ENCODE assay signal across 16 cellular contexts in the genomic region with DNA sequence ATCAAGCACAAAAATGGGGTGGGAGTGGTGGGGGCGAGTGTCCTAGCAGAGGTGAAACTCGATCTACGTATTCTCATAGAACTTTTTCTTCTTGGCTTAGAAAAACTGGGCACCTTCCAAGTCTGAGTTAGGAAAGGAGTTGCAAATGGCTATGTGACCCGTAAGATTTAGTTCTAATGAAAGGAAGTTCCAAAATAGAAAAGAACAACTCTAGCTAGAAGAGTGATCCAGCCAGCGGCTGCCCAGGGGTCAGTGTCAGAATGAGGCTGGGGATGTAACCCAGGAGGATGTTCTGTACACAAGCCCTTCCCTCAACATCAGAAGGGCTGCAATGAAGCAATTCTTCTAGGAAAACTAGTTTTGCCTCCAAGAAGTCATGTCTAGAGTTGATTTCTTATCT. TPM values are rescaled to one million over a fixed set of nuclear protein-coding genes. Genes with fewer than 3 reads are reported as not detected.
DNase-seq lines count a peak whose midpoint lies in the region; ATAC-seq and TF ChIP-seq lines count a peak whose summit lies in the region.
"Had no signal": no experiment of that assay in that cellular context is flagged by ENCODE, and none has a peak within 500 bp of the region (broad histone marks: within the 10 kb centered on the region; RNA-seq: fewer than 3 reads in every experiment).

No MANE protein-coding gene starts in this region.

- 62 to 69% methylated on average over 5 of the region's 5 CpGs for WGBS in body of pancreas, 2 donors
- 13 to 17% methylated on average over 5 of the region's 5 CpGs for WGBS in tibial nerve, 2 donors

- H3K27me3 ChIP-seq in body of pancreas (no peaks in the 10 kb centered on the region), tibial nerve (no peaks in the 10 kb centered on the region)
- H3K27me3 ChIP-seq: pancreas had no signal

- H3K9me3 ChIP-seq in body of pancreas (no peaks in the 10 kb centered on the region), tibial nerve (no peaks in the 10 kb centered on the region)
- H3K9me3 ChIP-seq: pancreas had no signal

- intact Hi-C loops in body of pancreas (cut with DNase I) (no loop called here), left cardiac atrium (cut with DNase I) (no loop called here)

- TF ChIP-seq POLR2A in body of pancreas (IDR thresholded peaks at IDR 0.05) (no peak), tibial nerve (IDR thresholded peaks at IDR 0.05) (no peak)

- DNase-seq in body of pancreas (peak in 2 of 4 donors; percentile 29 to 31), left cardiac atrium (no peak), pons (ENCODE audit: low spot score) (peak; percentile 29), tibial nerve (ENCODE audit: low spot score in 2 of 2) (peak in 1 of 2 donors; percentile 49), OCI-M2 (lab: John Stamatoyannopoulos, UW; ENCODE audit: unreplicated experiment) (no peak), omental fat pad (ENCODE audit: low spot score) (no peak)
- DNase-seq: activated CD4-positive, alpha-beta T cell treated with anti-CD3 and anti-CD28 coated beads, Interleukin-2, amount 50 U/mL, for 1 hour; activated effector memory CD4-positive, alpha-beta T cell treated with anti-CD3 and anti-CD28 coated beads, Interleukin-2, amount 50 U/mL, for 16 hours; central memory CD4-positive, alpha-beta T cell; DND-41; glutamatergic neuron; naive thymus-derived CD4-positive, alpha-beta T cell; NCI-H510A treated with DMSO at 0.1 percent for 48 hours; pancreas had no signal

- H3K27ac ChIP-seq in body of pancreas = peak overlapping the region in 1 of 4 donors; percentile 6
- H3K27ac ChIP-seq in tibial nerve = peak overlapping the region in 3 of 4 donors; percentile 46 to 84 (median 72)
- H3K27ac ChIP-seq: pancreas had no signal

- peak; percentile 69 to 70 for TF ChIP-seq EP300 in tibial nerve (IDR thresholded peaks at IDR 0.05)

- H3K36me3 ChIP-seq in body of pancreas (replicated peaks in 1 of 2; ENCODE audit: insufficient read depth in 1 of 2, low read depth in 2 of 2) (no peaks in the 10 kb centered on the region), tibial nerve (peaks cover 0 to 8% (median 0%) of the 10 kb centered on the region in 3 donors)
- H3K36me3 ChIP-seq: pancreas had no signal

- ATAC-seq in body of pancreas (peak; percentile 19), left cardiac atrium (peak; percentile 28 to 47), GM21367 (IDR thresholded peaks at IDR 0.05; ENCODE audit: unreplicated experiment) (no peak), omental fat pad (ENCODE audit: low FRiP score) (no peak), GM18502 (IDR thresholded peaks at IDR 0.05; ENCODE audit: poor library complexity, unreplicated experiment) (no peak)
- ATAC-seq: naive thymus-derived CD4-positive, alpha-beta T cell; pancreas had no signal

- TF ChIP-seq CTCF in body of pancreas (IDR thresholded peaks at IDR 0.05) (no peak), tibial nerve (IDR thresholded peaks at IDR 0.05) (no peak), omental fat pad (IDR thresholded peaks at IDR 0.05) (no peak)

- H3K4me3 ChIP-seq in body of pancreas (no peak overlapping the region), tibial nerve (no peak overlapping the region)
- H3K4me3 ChIP-seq: pancreas had no signal

- H3K4me1 ChIP-seq in body of pancreas = peaks cover 8% of the 10 kb centered on the region
- peaks cover 0 to 44% (median 21%) of the 10 kb centered on the region in 4 donors for H3K4me1 ChIP-seq in tibial nerve
- H3K4me1 ChIP-seq: pancreas had no signal

RNA-seq across cellular contexts. Expression of gene MTARC1, which starts 5.2 kb away (rescaled TPM):
- 10 to 100 TPM in 1 of 2 donors, 1 to 10 TPM in 1; 5.2 to 71.5 TPM for total RNA-seq in body of pancreas
- 10 to 100 TPM; 33.3 to 50.6 TPM for total RNA-seq in left cardiac atrium
- 10 to 100 TPM; 32.2 to 81.8 (median 36.5) TPM for total RNA-seq in tibial nerve
- 100 to 1,000 TPM in 3 of 4 donors, 10 to 100 TPM in 1; 87.2 to 394 (median 192) TPM for total RNA-seq in omental fat pad

RNA-seq across cellular contexts. Expression of gene MTARC2, which starts 43.8 kb away (rescaled TPM):
- total RNA-seq in body of pancreas (10 to 100 TPM; 19.5 to 37.9 TPM), left cardiac atrium (10 to 100 TPM; 28.7 to 32.7 TPM), tibial nerve (10 to 100 TPM; 24.3 to 40.5 (median 31.9) TPM), omental fat pad (10 to 100 TPM; 15.7 to 31.6 (median 26.7) TPM)

Comparison
In these comparisons a context has a peak if more than half of its experiments do, and no peak if none do; other contexts are left out.
1. ATAC-seq: peak in body of pancreas (single experiment) and left cardiac atrium (2 of 2); none in GM21367 (single experiment), omental fat pad (single experiment) and GM18502 (single experiment).